1 cellular context compared by ENCODE assay signal in the genomic region with DNA sequence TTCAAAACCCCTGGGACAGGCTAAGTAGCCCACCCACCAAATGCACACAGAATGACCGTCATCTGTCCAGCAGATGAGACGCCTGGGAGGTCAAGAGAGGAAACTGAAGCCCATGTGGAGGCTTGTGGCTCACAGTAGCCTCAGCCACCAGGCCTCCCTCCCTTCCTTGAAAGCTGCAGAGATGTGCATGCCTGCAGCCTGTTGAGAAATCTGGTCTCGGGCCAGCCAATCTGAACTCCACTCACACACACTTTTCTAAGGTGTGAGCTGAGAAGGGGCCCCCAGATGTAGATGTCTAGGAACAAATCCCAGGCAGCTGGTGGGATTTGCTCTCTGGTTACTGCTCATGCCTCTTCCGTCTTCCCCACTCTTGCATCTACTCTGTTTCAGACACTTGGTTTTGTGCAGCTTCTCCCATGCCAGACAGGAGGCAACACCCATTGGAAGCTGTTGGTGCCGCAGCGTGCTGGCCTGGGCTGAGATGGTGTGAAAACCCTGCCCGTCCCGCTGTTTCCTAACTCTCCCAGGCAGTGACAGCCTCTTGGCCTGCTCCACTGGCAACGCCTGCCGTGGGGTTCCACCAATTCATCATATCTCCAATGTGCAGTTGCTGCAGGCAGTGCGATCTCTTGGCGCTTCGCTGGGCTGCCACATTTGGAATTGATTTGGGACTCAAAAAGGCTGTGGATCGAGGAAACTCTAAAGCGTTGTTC.
TF ChIP-seq lines count a peak whose summit lies in the region.

No MANE protein-coding gene starts in this region.

TF ChIP-seq in H1, 55 proteins besides CTCF, POLR2A, EP300 and RAD21:
- TF ChIP-seq RXRA (IDR thresholded peaks at IDR 0.05; ENCODE audit: insufficient read depth, low read depth, low read length) = no peak
- TF ChIP-seq TCF12 (IDR thresholded peaks at IDR 0.05; ENCODE audit: low read depth, low read length) = no peak
- no peak for TF ChIP-seq CHD2 (IDR thresholded peaks at IDR 0.05; ENCODE audit: low read length)
- no peak for TF ChIP-seq CTBP2 (IDR thresholded peaks at IDR 0.05; ENCODE audit: borderline replicate concordance, insufficient read depth, insufficient read length, low read length)
- TF ChIP-seq CREB1 (IDR thresholded peaks at IDR 0.05) = no peak
- no peak for TF ChIP-seq ASH2L (IDR thresholded peaks at IDR 0.05; ENCODE audit: low read length)
- no peak for TF ChIP-seq FOSL1 (IDR thresholded peaks at IDR 0.05; ENCODE audit: insufficient read depth, low read depth, low read length)
- TF ChIP-seq SP2 (IDR thresholded peaks at IDR 0.05; ENCODE audit: low read length) = no peak
- TF ChIP-seq, protein P1, sequence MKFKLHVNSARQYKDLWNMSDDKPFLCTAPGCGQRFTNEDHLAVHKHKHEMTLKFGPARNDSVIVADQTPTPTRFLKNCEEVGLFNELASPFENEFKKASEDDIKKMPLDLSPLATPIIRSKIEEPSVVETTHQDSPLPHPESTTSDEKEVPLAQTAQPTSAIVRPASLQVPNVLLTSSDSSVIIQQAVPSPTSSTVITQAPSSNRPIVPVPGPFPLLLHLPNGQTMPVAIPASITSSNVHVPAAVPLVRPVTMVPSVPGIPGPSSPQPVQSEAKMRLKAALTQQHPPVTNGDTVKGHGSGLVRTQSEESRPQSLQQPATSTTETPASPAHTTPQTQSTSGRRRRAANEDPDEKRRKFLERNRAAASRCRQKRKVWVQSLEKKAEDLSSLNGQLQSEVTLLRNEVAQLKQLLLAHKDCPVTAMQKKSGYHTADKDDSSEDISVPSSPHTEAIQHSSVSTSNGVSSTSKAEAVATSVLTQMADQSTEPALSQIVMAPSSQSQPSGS (IDR thresholded peaks at IDR 0.05; ENCODE audit: low read length) = no peak
- TF ChIP-seq HDAC6 (IDR thresholded peaks at IDR 0.05; ENCODE audit: low read depth, low read length) = no peak
- no peak for TF ChIP-seq JUND (IDR thresholded peaks at IDR 0.05; ENCODE audit: low read length)
- TF ChIP-seq YY1 (IDR thresholded peaks at IDR 0.05; ENCODE audit: low read depth, low read length) = no peak
- TF ChIP-seq SP4 (IDR thresholded peaks at IDR 0.05; ENCODE audit: low read length) = no peak
- TF ChIP-seq KDM4A (IDR thresholded peaks at IDR 0.05; ENCODE audit: low read depth, low read length, severe bottlenecking) = no peak
- TF ChIP-seq SIX5 (IDR thresholded peaks at IDR 0.05; ENCODE audit: low read depth, low read length) = no peak
- TF ChIP-seq SIRT6 (IDR thresholded peaks at IDR 0.05; ENCODE audit: low read length) = no peak
- no peak for TF ChIP-seq CHD1 (IDR thresholded peaks at IDR 0.05; ENCODE audit: low read depth, low read length)
- TF ChIP-seq, protein P2, sequence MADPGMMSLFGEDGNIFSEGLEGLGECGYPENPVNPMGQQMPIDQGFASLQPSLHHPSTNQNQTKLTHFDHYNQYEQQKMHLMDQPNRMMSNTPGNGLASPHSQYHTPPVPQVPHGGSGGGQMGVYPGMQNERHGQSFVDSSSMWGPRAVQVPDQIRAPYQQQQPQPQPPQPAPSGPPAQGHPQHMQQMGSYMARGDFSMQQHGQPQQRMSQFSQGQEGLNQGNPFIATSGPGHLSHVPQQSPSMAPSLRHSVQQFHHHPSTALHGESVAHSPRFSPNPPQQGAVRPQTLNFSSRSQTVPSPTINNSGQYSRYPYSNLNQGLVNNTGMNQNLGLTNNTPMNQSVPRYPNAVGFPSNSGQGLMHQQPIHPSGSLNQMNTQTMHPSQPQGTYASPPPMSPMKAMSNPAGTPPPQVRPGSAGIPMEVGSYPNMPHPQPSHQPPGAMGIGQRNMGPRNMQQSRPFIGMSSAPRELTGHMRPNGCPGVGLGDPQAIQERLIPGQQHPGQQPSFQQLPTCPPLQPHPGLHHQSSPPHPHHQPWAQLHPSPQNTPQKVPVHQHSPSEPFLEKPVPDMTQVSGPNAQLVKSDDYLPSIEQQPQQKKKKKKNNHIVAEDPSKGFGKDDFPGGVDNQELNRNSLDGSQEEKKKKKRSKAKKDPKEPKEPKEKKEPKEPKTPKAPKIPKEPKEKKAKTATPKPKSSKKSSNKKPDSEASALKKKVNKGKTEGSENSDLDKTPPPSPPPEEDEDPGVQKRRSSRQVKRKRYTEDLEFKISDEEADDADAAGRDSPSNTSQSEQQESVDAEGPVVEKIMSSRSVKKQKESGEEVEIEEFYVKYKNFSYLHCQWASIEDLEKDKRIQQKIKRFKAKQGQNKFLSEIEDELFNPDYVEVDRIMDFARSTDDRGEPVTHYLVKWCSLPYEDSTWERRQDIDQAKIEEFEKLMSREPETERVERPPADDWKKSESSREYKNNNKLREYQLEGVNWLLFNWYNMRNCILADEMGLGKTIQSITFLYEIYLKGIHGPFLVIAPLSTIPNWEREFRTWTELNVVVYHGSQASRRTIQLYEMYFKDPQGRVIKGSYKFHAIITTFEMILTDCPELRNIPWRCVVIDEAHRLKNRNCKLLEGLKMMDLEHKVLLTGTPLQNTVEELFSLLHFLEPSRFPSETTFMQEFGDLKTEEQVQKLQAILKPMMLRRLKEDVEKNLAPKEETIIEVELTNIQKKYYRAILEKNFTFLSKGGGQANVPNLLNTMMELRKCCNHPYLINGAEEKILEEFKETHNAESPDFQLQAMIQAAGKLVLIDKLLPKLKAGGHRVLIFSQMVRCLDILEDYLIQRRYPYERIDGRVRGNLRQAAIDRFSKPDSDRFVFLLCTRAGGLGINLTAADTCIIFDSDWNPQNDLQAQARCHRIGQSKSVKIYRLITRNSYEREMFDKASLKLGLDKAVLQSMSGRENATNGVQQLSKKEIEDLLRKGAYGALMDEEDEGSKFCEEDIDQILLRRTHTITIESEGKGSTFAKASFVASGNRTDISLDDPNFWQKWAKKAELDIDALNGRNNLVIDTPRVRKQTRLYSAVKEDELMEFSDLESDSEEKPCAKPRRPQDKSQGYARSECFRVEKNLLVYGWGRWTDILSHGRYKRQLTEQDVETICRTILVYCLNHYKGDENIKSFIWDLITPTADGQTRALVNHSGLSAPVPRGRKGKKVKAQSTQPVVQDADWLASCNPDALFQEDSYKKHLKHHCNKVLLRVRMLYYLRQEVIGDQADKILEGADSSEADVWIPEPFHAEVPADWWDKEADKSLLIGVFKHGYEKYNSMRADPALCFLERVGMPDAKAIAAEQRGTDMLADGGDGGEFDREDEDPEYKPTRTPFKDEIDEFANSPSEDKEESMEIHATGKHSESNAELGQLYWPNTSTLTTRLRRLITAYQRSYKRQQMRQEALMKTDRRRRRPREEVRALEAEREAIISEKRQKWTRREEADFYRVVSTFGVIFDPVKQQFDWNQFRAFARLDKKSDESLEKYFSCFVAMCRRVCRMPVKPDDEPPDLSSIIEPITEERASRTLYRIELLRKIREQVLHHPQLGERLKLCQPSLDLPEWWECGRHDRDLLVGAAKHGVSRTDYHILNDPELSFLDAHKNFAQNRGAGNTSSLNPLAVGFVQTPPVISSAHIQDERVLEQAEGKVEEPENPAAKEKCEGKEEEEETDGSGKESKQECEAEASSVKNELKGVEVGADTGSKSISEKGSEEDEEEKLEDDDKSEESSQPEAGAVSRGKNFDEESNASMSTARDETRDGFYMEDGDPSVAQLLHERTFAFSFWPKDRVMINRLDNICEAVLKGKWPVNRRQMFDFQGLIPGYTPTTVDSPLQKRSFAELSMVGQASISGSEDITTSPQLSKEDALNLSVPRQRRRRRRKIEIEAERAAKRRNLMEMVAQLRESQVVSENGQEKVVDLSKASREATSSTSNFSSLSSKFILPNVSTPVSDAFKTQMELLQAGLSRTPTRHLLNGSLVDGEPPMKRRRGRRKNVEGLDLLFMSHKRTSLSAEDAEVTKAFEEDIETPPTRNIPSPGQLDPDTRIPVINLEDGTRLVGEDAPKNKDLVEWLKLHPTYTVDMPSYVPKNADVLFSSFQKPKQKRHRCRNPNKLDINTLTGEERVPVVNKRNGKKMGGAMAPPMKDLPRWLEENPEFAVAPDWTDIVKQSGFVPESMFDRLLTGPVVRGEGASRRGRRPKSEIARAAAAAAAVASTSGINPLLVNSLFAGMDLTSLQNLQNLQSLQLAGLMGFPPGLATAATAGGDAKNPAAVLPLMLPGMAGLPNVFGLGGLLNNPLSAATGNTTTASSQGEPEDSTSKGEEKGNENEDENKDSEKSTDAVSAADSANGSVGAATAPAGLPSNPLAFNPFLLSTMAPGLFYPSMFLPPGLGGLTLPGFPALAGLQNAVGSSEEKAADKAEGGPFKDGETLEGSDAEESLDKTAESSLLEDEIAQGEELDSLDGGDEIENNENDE (IDR thresholded peaks at IDR 0.05; ENCODE audit: insufficient replicate concordance, low read length) = no peak
- TF ChIP-seq, protein P3, sequence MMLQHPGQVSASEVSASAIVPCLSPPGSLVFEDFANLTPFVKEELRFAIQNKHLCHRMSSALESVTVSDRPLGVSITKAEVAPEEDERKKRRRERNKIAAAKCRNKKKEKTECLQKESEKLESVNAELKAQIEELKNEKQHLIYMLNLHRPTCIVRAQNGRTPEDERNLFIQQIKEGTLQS (IDR thresholded peaks at IDR 0.05; ENCODE audit: insufficient read depth, low read depth, low read length) = no peak
- TF ChIP-seq, protein P4, sequence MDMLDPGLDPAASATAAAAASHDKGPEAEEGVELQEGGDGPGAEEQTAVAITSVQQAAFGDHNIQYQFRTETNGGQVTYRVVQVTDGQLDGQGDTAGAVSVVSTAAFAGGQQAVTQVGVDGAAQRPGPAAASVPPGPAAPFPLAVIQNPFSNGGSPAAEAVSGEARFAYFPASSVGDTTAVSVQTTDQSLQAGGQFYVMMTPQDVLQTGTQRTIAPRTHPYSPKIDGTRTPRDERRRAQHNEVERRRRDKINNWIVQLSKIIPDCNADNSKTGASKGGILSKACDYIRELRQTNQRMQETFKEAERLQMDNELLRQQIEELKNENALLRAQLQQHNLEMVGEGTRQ (IDR thresholded peaks at IDR 0.05; ENCODE audit: low read length) = no peak
